ENCODE assay signal across 3 cellular contexts in the genomic region with DNA sequence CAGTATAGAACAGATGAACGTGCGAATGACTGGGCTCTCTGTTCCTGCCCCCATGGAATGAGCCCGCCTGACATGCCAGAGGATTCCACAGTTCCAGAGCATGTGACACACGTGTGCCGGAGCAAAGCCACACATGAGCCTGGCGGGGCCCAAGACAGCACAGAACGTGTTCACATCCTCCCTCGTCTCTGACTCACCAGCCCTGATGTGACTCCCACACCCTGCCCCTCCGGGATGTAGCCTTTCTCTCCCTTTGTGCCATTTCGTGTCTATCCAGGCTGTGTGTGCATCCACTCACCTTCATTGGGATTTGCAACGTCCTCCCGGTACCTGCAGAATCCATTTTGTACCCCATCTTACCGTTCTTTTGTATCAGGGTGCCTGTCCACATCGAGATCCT. TPM values are rescaled to one million over a fixed set of nuclear protein-coding genes. Genes with fewer than 3 reads are reported as not detected.
"Had no signal": no experiment of that assay in that cellular context is flagged by ENCODE, and none has a peak within 500 bp of the region (broad histone marks: within the 10 kb centered on the region; RNA-seq: fewer than 3 reads in every experiment).

No MANE protein-coding gene starts in this region.

RNA-seq across cellular contexts. Expression of gene GPAT2, which starts 0.8 kb away (rescaled TPM):
- total RNA-seq: HepG2, HT-29, HT1080 had no signal
- polyA plus RNA-seq: HepG2 had no signal
